Comparison of ENCODE assay signal across 24 cellular contexts in genomic region chr7:154750353-154750801, GRCh38.
"Had no signal": no experiment of that assay in that cellular context is flagged by ENCODE, and none has a peak within 500 bp of the region (broad histone marks: within the 10 kb centered on the region; RNA-seq: fewer than 3 reads in every experiment).

No MANE protein-coding gene starts in this region.

- H3K9me3 ChIP-seq: SJSA1 had no signal

- H3K4me1 ChIP-seq: SJSA1 had no signal

- ATAC-seq: activated CD4-positive, CD25-positive, alpha-beta regulatory T cell treated with anti-CD3 and anti-CD28 coated beads, Interleukin-2, amount 50 U/mL, for 24 hours; activated CD8-positive, alpha-beta T cell treated with anti-CD3 and anti-CD28 coated beads for 36 hours; activated naive CD4-positive, alpha-beta T cell treated with anti-CD3 and anti-CD28 coated beads, Interleukin-2, amount 50 U/mL, for 72 hours; activated naive CD8-positive, alpha-beta T cell treated with anti-CD3 and anti-CD28 coated beads, Interleukin-2, amount 50 U/mL, for 24 hours; PC-3; SK-N-SH treated with all-trans-retinoic acid at 6 μM for 48 hours had no signal

- H3K4me3 ChIP-seq: cardiac muscle cell, SJSA1 had no signal

- H3K27me3 ChIP-seq: brain microvascular endothelial cell, cardiac muscle cell, SJSA1 had no signal

- H3K9me3 Mint-ChIP-seq: activated CD8-positive, alpha-beta T cell treated with anti-CD3 and anti-CD28 coated beads for 36 hours; activated naive CD8-positive, alpha-beta T cell treated with anti-CD3 and anti-CD28 coated beads, Interleukin-2, amount 50 U/mL, for 24 hours; T-helper 2 cell treated with Interferon-gamma antibody and Interleukin-4, amounts not matched to agents 5 μg/mL and 100 μg/mL, for 36 hours had no signal

- H3K4me1 Mint-ChIP-seq: activated naive CD8-positive, alpha-beta T cell treated with anti-CD3 and anti-CD28 coated beads, Interleukin-2, amount 50 U/mL, for 24 hours had no signal

- H3K27ac Mint-ChIP-seq: activated CD8-positive, alpha-beta T cell treated with anti-CD3 and anti-CD28 coated beads for 36 hours; activated naive CD4-positive, alpha-beta T cell treated with anti-CD3 and anti-CD28 coated beads, Interleukin-2, amount 50 U/mL, for 72 hours; activated naive CD8-positive, alpha-beta T cell treated with anti-CD3 and anti-CD28 coated beads, Interleukin-2, amount 50 U/mL, for 24 hours; T-helper 2 cell treated with Interferon-gamma antibody and Interleukin-4, amounts not matched to agents 5 μg/mL and 100 μg/mL, for 36 hours had no signal

- H3K36me3 Mint-ChIP-seq: activated naive CD4-positive, alpha-beta T cell treated with anti-CD3 and anti-CD28 coated beads, Interleukin-2, amount 50 U/mL, for 72 hours had no signal

- H3K27me3 Mint-ChIP-seq: activated CD8-positive, alpha-beta T cell treated with anti-CD3 and anti-CD28 coated beads for 36 hours; activated naive CD8-positive, alpha-beta T cell treated with anti-CD3 and anti-CD28 coated beads, Interleukin-2, amount 50 U/mL, for 24 hours had no signal

- DNase-seq: activated CD4-positive, alpha-beta T cell treated with anti-CD3 and anti-CD28 coated beads for 4 hours; activated CD8-positive, alpha-beta memory T cell treated with anti-CD3 and anti-CD28 coated beads, Interleukin-2, amount 50 U/mL, for 48 hours; activated CD8-positive, alpha-beta T cell treated with anti-CD3 and anti-CD28 coated beads for 36 hours; activated effector memory CD4-positive, alpha-beta T cell treated with Interleukin-2 at 50 U/mL for 16 hours; activated naive CD4-positive, alpha-beta T cell treated with Interleukin-2 at 50 U/mL for 16 hours; activated naive CD8-positive, alpha-beta T cell treated with anti-CD3 and anti-CD28 coated beads, Interleukin-2, amount 50 U/mL, for 24 hours; activated T-cell treated with anti-CD3 and anti-CD28 coated beads, Interleukin-2, amount 50 U/mL, for 1 hour; amniotic stem cell; brain microvascular endothelial cell; NCI-H1048; NCI-H146; NCI-H187 treated with DMSO at 0.1 percent for 48 hours; NCI-H2081 treated with DMSO at 0.1 percent for 48 hours; NCI-H446; NCI-H524; PC-3; SHP77; SW 1271 had no signal

- H3K36me3 ChIP-seq: brain microvascular endothelial cell, cardiac muscle cell, SJSA1 had no signal

- H3K4me3 Mint-ChIP-seq: activated CD8-positive, alpha-beta T cell treated with anti-CD3 and anti-CD28 coated beads for 36 hours; activated naive CD8-positive, alpha-beta T cell treated with anti-CD3 and anti-CD28 coated beads, Interleukin-2, amount 50 U/mL, for 24 hours; T-helper 2 cell treated with Interferon-gamma antibody and Interleukin-4, amounts not matched to agents 5 μg/mL and 100 μg/mL, for 36 hours had no signal

- H3K27ac ChIP-seq: brain microvascular endothelial cell, cardiac muscle cell, SJSA1 had no signal
